14 cellular contexts compared by ENCODE assay signal in the genomic region with DNA sequence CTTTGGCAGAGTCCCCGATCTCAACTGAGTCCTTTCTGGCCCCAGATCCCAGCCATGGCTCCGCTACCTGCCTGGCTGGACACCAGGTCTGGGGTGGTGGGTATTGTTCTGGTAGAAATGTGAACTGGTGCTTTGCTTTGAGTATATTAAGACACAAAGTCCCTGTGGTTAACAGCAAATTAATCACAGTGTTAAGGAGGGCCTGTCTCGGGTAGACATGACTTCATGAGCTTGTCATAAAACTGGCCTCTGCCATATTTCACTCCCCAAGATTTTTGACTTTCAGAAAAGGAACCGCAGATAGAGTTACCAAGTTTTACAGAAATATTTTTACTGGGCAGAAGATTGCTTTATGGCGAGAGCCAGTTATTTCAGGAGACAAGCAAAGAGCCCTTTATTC. TPM values are rescaled to one million over a fixed set of nuclear protein-coding genes. Genes with fewer than 3 reads are reported as not detected.
DNase-seq lines count a peak whose midpoint lies in the region; ATAC-seq and TF ChIP-seq lines count a peak whose summit lies in the region.
"Had no signal": no experiment of that assay in that cellular context is flagged by ENCODE, and none has a peak within 500 bp of the region (broad histone marks: within the 10 kb centered on the region; RNA-seq: fewer than 3 reads in every experiment).

No MANE protein-coding gene starts in this region.

- TF ChIP-seq POLR2A in spleen (IDR thresholded peaks at IDR 0.05): no peak

- H3K36me3 ChIP-seq in BLaER1 treated with 17β-estradiol and CSF1 and Interleukin-3, amounts not matched to agents 10 nM and 100 nM: no peaks in the 10 kb centered on the region
- H3K36me3 ChIP-seq in ascending aorta (peaks cover 8 to 24% of the 10 kb centered on the region in 2 donors), lower lobe of right lung (no peaks in the 10 kb centered on the region), spleen (no peaks in the 10 kb centered on the region)

- H3K4me2 ChIP-seq in BLaER1 treated with 17β-estradiol and CSF1 and Interleukin-3, amounts not matched to agents 10 nM and 100 nM: peak overlapping the region in 8 of 11 experiments; percentile 20 to 54 (median 38); a peak in 9 of 22 replicates
- H3K4me2 ChIP-seq: A549 had no signal

- DNase-seq in ascending aorta (ENCODE audit: low spot score in 2 of 2) (no peak), lower lobe of right lung (no peak), spleen (peak; percentile 39), GDM1 (lab: John Stamatoyannopoulos, UW) (no peak), DMS114 treated with DMSO at 0.1 percent for 48 hours (lab: John Stamatoyannopoulos, UW; ENCODE audit: unreplicated experiment) (no peak), DMS153 (lab: John Stamatoyannopoulos, UW) (no peak), NCI-H187 (lab: John Stamatoyannopoulos, UW) (no peak)
- DNase-seq: H9, NCI-H1105, NCI-H1694 treated with DMSO at 0.1 percent for 48 hours, NCI-H526 treated with DMSO at 0.1 percent for 48 hours had no signal

- ATAC-seq in lower lobe of right lung: no peak
- ATAC-seq: A549 had no signal

- peaks cover 0 to 17% (median 12%) of the 10 kb centered on the region in 10 experiments; a peak in 13 of 20 replicates for H3K4me1 ChIP-seq in BLaER1 treated with 17β-estradiol and CSF1 and Interleukin-3, amounts not matched to agents 10 nM and 100 nM
- H3K4me1 ChIP-seq in ascending aorta (peaks cover 0 to 26% of the 10 kb centered on the region in 2 donors), lower lobe of right lung (no peaks in the 10 kb centered on the region), spleen (no peaks in the 10 kb centered on the region)
- H3K4me1 ChIP-seq: A549 had no signal

- WGBS in spleen, 5 donors: 83 to 88% (median 87%) methylated on average over 5 of the region's 5 CpGs

- H3K27me3 ChIP-seq in BLaER1 treated with 17β-estradiol and CSF1 and Interleukin-3, amounts not matched to agents 10 nM and 100 nM: no peaks in the 10 kb centered on the region
- no peaks in the 10 kb centered on the region for H3K27me3 ChIP-seq in ascending aorta
- H3K27me3 ChIP-seq in lower lobe of right lung (ENCODE audit: low read depth): no peaks in the 10 kb centered on the region
- no peaks in the 10 kb centered on the region for H3K27me3 ChIP-seq in spleen (replicated peaks in 1 of 7)

- no peak overlapping the region for H3K4me3 ChIP-seq in BLaER1 treated with 17β-estradiol and CSF1 and Interleukin-3, amounts not matched to agents 10 nM and 100 nM
- H3K4me3 ChIP-seq in ascending aorta (no peak overlapping the region), lower lobe of right lung (no peak overlapping the region), spleen (no peak overlapping the region)
- H3K4me3 ChIP-seq: A549 had no signal

- no peak for TF ChIP-seq CTCF in ascending aorta (IDR thresholded peaks at IDR 0.05)
- TF ChIP-seq CTCF in lower lobe of right lung (IDR thresholded peaks at IDR 0.05): no peak
- TF ChIP-seq CTCF in spleen (IDR thresholded peaks at IDR 0.05 in 8 of 11, conservative IDR thresholded peaks at IDR 0.05 in 3 of 11): no peak

- H4K20me1 ChIP-seq in BLaER1 treated with 17β-estradiol and CSF1 and Interleukin-3, amounts not matched to agents 10 nM and 100 nM: no peaks in the 10 kb centered on the region

- intact Hi-C loops in ascending aorta (cut with DNase I): no loop called here
- intact Hi-C loops in lower lobe of right lung (cut with DNase I): no loop called here
- intact Hi-C loops in spleen (cut with DNase I; ENCODE audit: low total_unique reads): no loop called here

- H3K9ac ChIP-seq in BLaER1 treated with 17β-estradiol and CSF1 and Interleukin-3, amounts not matched to agents 10 nM and 100 nM: no peak overlapping the region

- H3K9me3 ChIP-seq in BLaER1 treated with 17β-estradiol and CSF1 and Interleukin-3, amounts not matched to agents 10 nM and 100 nM (replicated peaks in 1 of 11): no peaks in the 10 kb centered on the region
- H3K9me3 ChIP-seq in ascending aorta: no peaks in the 10 kb centered on the region
- no peaks in the 10 kb centered on the region for H3K9me3 ChIP-seq in lower lobe of right lung
- no peaks in the 10 kb centered on the region for H3K9me3 ChIP-seq in spleen
- H3K9me3 ChIP-seq: A549 had no signal

- H3K27ac ChIP-seq in BLaER1 treated with 17β-estradiol and CSF1 and Interleukin-3, amounts not matched to agents 10 nM and 100 nM: no peak overlapping the region
- H3K27ac ChIP-seq in ascending aorta (peak overlapping the region; percentile 65 to 72), lower lobe of right lung (peak overlapping the region; percentile 31), spleen (no peak overlapping the region)
- H3K27ac ChIP-seq: A549, C4-2B had no signal

RNA-seq across cellular contexts. Expression of a gene that starts 19.5 kb away (rescaled TPM):
- total RNA-seq in ascending aorta (33.2 TPM), lower lobe of right lung (30.7 TPM), spleen (10 to 100 TPM in 1 of 7 donors, 1 to 10 TPM in 6; 1.7 to 15.2 (median 7.0) TPM)
- polyA plus RNA-seq in spleen: under 1 TPM; 0.11 to 0.74 (median 0.38) TPM

Comparison
In these comparisons a context has a peak if more than half of its experiments do, and no peak if none do; other contexts are left out.
1. H3K27ac ChIP-seq: peak in ascending aorta (2 of 2) and lower lobe of right lung (single experiment); none in BLaER1 treated with 17β-estradiol and CSF1 and Interleukin-3, amounts not matched to agents 10 nM and 100 nM (0 of 11) and spleen (0 of 8).